In the genomic region with DNA sequence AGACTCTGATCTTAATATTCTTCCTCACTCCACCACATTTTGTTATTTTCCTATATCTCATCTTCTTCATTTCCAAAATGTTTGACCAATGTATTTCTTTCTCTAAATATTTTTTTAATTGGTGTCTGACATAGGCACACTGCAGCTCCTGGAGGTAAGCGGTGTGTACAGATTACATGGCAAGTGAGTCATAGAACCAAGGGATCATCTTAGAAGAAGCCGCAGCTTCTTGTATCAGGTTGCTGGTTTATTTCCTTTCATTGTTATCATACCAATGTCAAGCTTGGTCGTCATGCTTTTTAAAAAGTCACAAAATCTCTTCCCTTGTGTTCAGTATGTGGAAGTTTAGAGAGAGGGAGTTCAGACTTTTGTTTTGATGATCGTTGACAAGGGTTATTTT, we compare ENCODE assay signal across 26 cellular contexts.
"Had no signal": no experiment of that assay in that cellular context is flagged by ENCODE, and none has a peak within 500 bp of the region (broad histone marks: within the 10 kb centered on the region; RNA-seq: fewer than 3 reads in every experiment).

No MANE protein-coding gene starts in this region.

- H3K4me1 Mint-ChIP-seq: activated CD4-positive, alpha-beta memory T cell treated with anti-CD3 and anti-CD28 coated beads, Interleukin-2, amount 10 ng/mL, durations not matched to agents 7 days and 5 days; activated CD4-positive, alpha-beta T cell treated with anti-CD3 and anti-CD28 coated beads, Interleukin-2, amount 10 ng/mL, durations not matched to agents 24 days and 14 days; activated naive CD8-positive, alpha-beta T cell treated with anti-CD3 and anti-CD28 coated beads, Interleukin-2, amount 50 U/mL, for 24 hours; brain; mesothelial cell of epicardium; naive thymus-derived CD8-positive, alpha-beta T cell; neural progenitor cell; stimulated activated naive B cell treated with anti-CD40 and anti-IgM and Interleukin-4, amounts not matched to agents 10 μg/mL and 1 μg/mL and 100 μg/mL, for 72 hours had no signal

- H3K27me3 ChIP-seq: left lung, neural progenitor cell, right lobe of liver, transverse colon, uterus had no signal

- H3K9ac ChIP-seq: neural progenitor cell had no signal

- H3K4me1 ChIP-seq: left lung, neural progenitor cell, right lobe of liver, transverse colon, uterus had no signal

- H3K36me3 ChIP-seq: left lung, neural progenitor cell, right lobe of liver, transverse colon, uterus had no signal

- H3K9me3 Mint-ChIP-seq: dendritic cell treated with granulocyte-macrophage colony-stimulating factor and Interleukin-4, amounts not matched to agents 40 ng/mL and 50 ng/mL, for 4 days; neural progenitor cell had no signal

- DNase-seq: activated CD4-positive, alpha-beta memory T cell treated with anti-CD3 and anti-CD28 coated beads, Interleukin-2, amount 10 ng/mL, durations not matched to agents 7 days and 5 days; activated CD4-positive, alpha-beta T cell treated with anti-CD3 and anti-CD28 coated beads, Interleukin-2, amount 10 ng/mL, durations not matched to agents 24 days and 14 days; activated effector memory CD4-positive, alpha-beta T cell treated with anti-CD3 and anti-CD28 coated beads, Interleukin-2, amount 50 U/mL, for 16 hours; activated naive CD4-positive, alpha-beta T cell treated with anti-CD3 and anti-CD28 coated beads, Interleukin-2, amount 50 U/mL, for 16 hours; activated naive CD8-positive, alpha-beta T cell treated with anti-CD3 and anti-CD28 coated beads, Interleukin-2, amount 50 U/mL, for 24 hours; anterior cingulate cortex; effector CD4-positive, alpha-beta T cell; erythroblast; foreskin fibroblast; kidney; left lung; naive thymus-derived CD8-positive, alpha-beta T cell; posterior cingulate gyrus; right lobe of liver; small intestine; stimulated activated CD4-positive, alpha-beta T cell treated with anti-CD3 and anti-CD28 coated beads, Interleukin-15, amount 100 ng/mL, for 24 hours; stimulated activated CD8-positive, alpha-beta memory T cell treated with anti-CD3 and anti-CD28 coated beads, Interleukin-4, amount 100 ng/mL, for 48 hours; stimulated activated naive B cell treated with anti-CD40 and anti-IgM and Interleukin-4, amounts not matched to agents 10 μg/mL and 1 μg/mL and 100 μg/mL, for 72 hours; transverse colon; uterus had no signal

- H3K27ac ChIP-seq: left lung, neural progenitor cell, right lobe of liver, transverse colon, uterus had no signal

- H3K9me3 ChIP-seq: uterus had no signal

- ATAC-seq: activated CD4-positive, CD25-positive, alpha-beta regulatory T cell treated with anti-CD3 and anti-CD28 coated beads, Interleukin-2, amount 50 U/mL, for 24 hours; activated naive CD8-positive, alpha-beta T cell treated with anti-CD3 and anti-CD28 coated beads, Interleukin-2, amount 50 U/mL, for 24 hours; left lung; naive thymus-derived CD8-positive, alpha-beta T cell; right lobe of liver; stimulated activated naive B cell treated with anti-CD40 and anti-IgM and Interleukin-4, amounts not matched to agents 10 μg/mL and 1 μg/mL and 100 μg/mL, for 72 hours had no signal

- H3K36me3 Mint-ChIP-seq: brain; mesothelial cell of epicardium; naive thymus-derived CD8-positive, alpha-beta T cell; stimulated activated naive B cell treated with anti-CD40 and anti-IgM and Interleukin-4, amounts not matched to agents 10 μg/mL and 1 μg/mL and 100 μg/mL, for 72 hours had no signal

- H3K4me3 Mint-ChIP-seq: activated CD4-positive, alpha-beta memory T cell treated with anti-CD3 and anti-CD28 coated beads, Interleukin-2, amount 10 ng/mL, durations not matched to agents 7 days and 5 days; activated CD4-positive, alpha-beta T cell treated with anti-CD3 and anti-CD28 coated beads, Interleukin-2, amount 10 ng/mL, durations not matched to agents 24 days and 14 days; activated naive CD8-positive, alpha-beta T cell treated with anti-CD3 and anti-CD28 coated beads, Interleukin-2, amount 50 U/mL, for 24 hours; brain; dendritic cell treated with granulocyte-macrophage colony-stimulating factor and Interleukin-4, amounts not matched to agents 40 ng/mL and 50 ng/mL, for 4 days; mesothelial cell of epicardium; naive thymus-derived CD8-positive, alpha-beta T cell; neural progenitor cell; stimulated activated naive B cell treated with anti-CD40 and anti-IgM and Interleukin-4, amounts not matched to agents 10 μg/mL and 1 μg/mL and 100 μg/mL, for 72 hours had no signal

- H3K4me3 ChIP-seq: left lung, lung, neural progenitor cell, right lobe of liver, transverse colon, uterus had no signal

- H3K4me2 ChIP-seq: neural progenitor cell had no signal

- H3K27me3 Mint-ChIP-seq: activated CD4-positive, alpha-beta memory T cell treated with anti-CD3 and anti-CD28 coated beads, Interleukin-2, amount 10 ng/mL, durations not matched to agents 7 days and 5 days; activated CD4-positive, alpha-beta T cell treated with anti-CD3 and anti-CD28 coated beads, Interleukin-2, amount 10 ng/mL, durations not matched to agents 24 days and 14 days; activated naive CD8-positive, alpha-beta T cell treated with anti-CD3 and anti-CD28 coated beads, Interleukin-2, amount 50 U/mL, for 24 hours; dendritic cell treated with granulocyte-macrophage colony-stimulating factor and Interleukin-4, amounts not matched to agents 40 ng/mL and 50 ng/mL, for 4 days; naive thymus-derived CD8-positive, alpha-beta T cell; stimulated activated naive B cell treated with anti-CD40 and anti-IgM and Interleukin-4, amounts not matched to agents 10 μg/mL and 1 μg/mL and 100 μg/mL, for 72 hours had no signal

- H3K27ac Mint-ChIP-seq: activated CD4-positive, alpha-beta memory T cell treated with anti-CD3 and anti-CD28 coated beads, Interleukin-2, amount 10 ng/mL, durations not matched to agents 7 days and 5 days; activated CD4-positive, alpha-beta T cell treated with anti-CD3 and anti-CD28 coated beads, Interleukin-2, amount 10 ng/mL, durations not matched to agents 24 days and 14 days; activated naive CD8-positive, alpha-beta T cell treated with anti-CD3 and anti-CD28 coated beads, Interleukin-2, amount 50 U/mL, for 24 hours; brain; dendritic cell treated with granulocyte-macrophage colony-stimulating factor and Interleukin-4, amounts not matched to agents 40 ng/mL and 50 ng/mL, for 4 days; mesothelial cell of epicardium; naive thymus-derived CD8-positive, alpha-beta T cell; neural progenitor cell; stimulated activated naive B cell treated with anti-CD40 and anti-IgM and Interleukin-4, amounts not matched to agents 10 μg/mL and 1 μg/mL and 100 μg/mL, for 72 hours had no signal

- H2AFZ ChIP-seq: neural progenitor cell had no signal
